In genomic region chr12:5944688-5945070, GRCh38 we compare ENCODE assay signal across 11 cellular contexts. TPM values are rescaled to one million over a fixed set of nuclear protein-coding genes. Genes with fewer than 3 reads are reported as not detected.
A peak's percentile ranks its signal among the peaks of the same experiment; 100 is the strongest.
DNase-seq lines count a peak whose midpoint lies in the region; ATAC-seq and TF ChIP-seq lines count a peak whose summit lies in the region.
"Had no signal": no experiment of that assay in that cellular context is flagged by ENCODE, and none has a peak within 500 bp of the region (broad histone marks: within the 10 kb centered on the region; RNA-seq: fewer than 3 reads in every experiment).

No MANE protein-coding gene starts in this region.

- no peak overlapping the region for H3K23ac ChIP-seq in H9 (ENCODE audit: insufficient read length, low read depth, low read length)

- H3K36me3 Mint-ChIP-seq in H9 (ENCODE audit: insufficient read depth in 1 of 3, low read depth in 3 of 3) = no peaks in the 10 kb centered on the region

- no peak overlapping the region for H3K4ac ChIP-seq in H9 (ENCODE audit: low read depth, low read length)

- no peaks in the 10 kb centered on the region for H3K9me3 Mint-ChIP-seq in H9

- no peak overlapping the region for H2AK5ac ChIP-seq in H9 (ENCODE audit: insufficient read length, low read length)

- no peak for DNase-seq in H9
- no peak for DNase-seq in ascending aorta (ENCODE audit: low spot score in 2 of 2)
- DNase-seq in smooth muscle cell (lab: John Stamatoyannopoulos, UW; ENCODE audit: unreplicated experiment) = no peak
- no peak for DNase-seq in Ammon's horn (ENCODE audit: low spot score)
- no peak for DNase-seq in GM10266 (ENCODE audit: extremely low spot score)
- no peak for DNase-seq in hepatic stellate cell (ENCODE audit: low spot score)
- DNase-seq: activated CD4-positive, alpha-beta T cell treated with anti-CD3 and anti-CD28 coated beads, Interleukin-2, amount 50 U/mL, for 48 hours; stimulated activated CD4-positive, alpha-beta T cell treated with anti-CD3 and anti-CD28 coated beads, Interleukin-1b, Interleukin-23, amount 100 ng/mL, for 48 hours had no signal

- H4K20me1 ChIP-seq in H9 (ENCODE audit: control insufficient read depth, insufficient read depth, insufficient read length) (no peaks in the 10 kb centered on the region), smooth muscle cell (ENCODE audit: low read depth) (no peaks in the 10 kb centered on the region)

- no peak overlapping the region for H2BK12ac ChIP-seq in H9 (ENCODE audit: insufficient read length, low read depth, low read length)

- WGBS in H9 (ENCODE audit: extremely low coverage, insufficient read length, low lambda C conversion rate) = no CpG with 5 or more reads among the region's 12 CpGs
- 5% methylated on average over 12 of the region's 12 CpGs for WGBS in smooth muscle cell (ENCODE audit: low lambda C conversion rate)

- H3K4me3 ChIP-seq in ascending aorta (peak overlapping the region; percentile 38 to 63), iPS-18a (ENCODE audit: low read length) (peak overlapping the region; percentile 84), smooth muscle cell (peak overlapping the region; percentile 67)
- H3K4me3 ChIP-seq: PC-9 had no signal

- ATAC-seq in HG03097 (IDR thresholded peaks at IDR 0.05; ENCODE audit: low FRiP score, unreplicated experiment) = no peak

- intact Hi-C loops in ascending aorta (cut with DNase I) = no loop called here

- no peak overlapping the region for H3K56ac ChIP-seq in H9 (ENCODE audit: insufficient read length, low read depth, low read length)

- H4K8ac ChIP-seq in H9 (replicated peaks; ENCODE audit: insufficient read length, low read depth, low read length) = no peak overlapping the region

- H2AFZ ChIP-seq in H9 (ENCODE audit: low read length) = peak overlapping the region; percentile 53
- H2AFZ ChIP-seq in smooth muscle cell (ENCODE audit: low read depth) = peak overlapping the region; percentile 96
- H2AFZ ChIP-seq: PC-9 had no signal

- no peak overlapping the region for H2BK20ac ChIP-seq in H9 (ENCODE audit: low read depth, low read length, poor library complexity, severe bottlenecking)

- no peak overlapping the region for H2BK5ac ChIP-seq in H9 (ENCODE audit: insufficient read length, low read length)

- H3K4me3 Mint-ChIP-seq in H9 = peak overlapping the region; percentile 85 to 89

- H3K79me1 ChIP-seq in H9 (ENCODE audit: insufficient read depth, low read depth, low read length, poor library complexity, severe bottlenecking) = no peaks in the 10 kb centered on the region

- H3K9me3 ChIP-seq in H9 (ENCODE audit: control insufficient read depth, low read depth, low read length) = no peaks in the 10 kb centered on the region
- no peaks in the 10 kb centered on the region for H3K9me3 ChIP-seq in ascending aorta
- no peaks in the 10 kb centered on the region for H3K9me3 ChIP-seq in iPS-18a (ENCODE audit: control insufficient read depth, low read depth, low read length)
- no peaks in the 10 kb centered on the region for H3K9me3 ChIP-seq in smooth muscle cell (replicated peaks; ENCODE audit: low read depth)

- H2BK15ac ChIP-seq in H9 (ENCODE audit: low read depth, low read length) = no peak overlapping the region

- H2BK120ac ChIP-seq in H9 (ENCODE audit: low read depth, low read length, poor library complexity, severe bottlenecking) = no peak overlapping the region

- peaks cover 42% of the 10 kb centered on the region for H3K27me3 Mint-ChIP-seq in H9 (ENCODE audit: low read depth)

- H3K9ac ChIP-seq in H9 (ENCODE audit: extremely low read depth, insufficient read length, low read length) (peak overlapping the region; percentile 68), iPS-18a (ENCODE audit: low read length) (peak overlapping the region; percentile 75), smooth muscle cell (ENCODE audit: low read depth) (no peak overlapping the region)

- H3K23me2 ChIP-seq in H9 (ENCODE audit: insufficient read length, low read depth, low read length, poor library complexity, severe bottlenecking) = peaks cover 6% of the 10 kb centered on the region

- no peak overlapping the region for H4K91ac ChIP-seq in H9 (ENCODE audit: insufficient read length, low read depth, low read length)

- H3K27me3 ChIP-seq in H9 (ENCODE audit: insufficient read depth, low read length) (peaks cover 10% of the 10 kb centered on the region; the same call in 1 of the 2 replicates), ascending aorta (peaks cover 13% of the 10 kb centered on the region), iPS-18a (ENCODE audit: control insufficient read depth, insufficient read depth, low read length) (peaks cover 33% of the 10 kb centered on the region), smooth muscle cell (ENCODE audit: low read depth) (peaks cover 55% of the 10 kb centered on the region)

- peak overlapping the region; percentile 93; the same call in 1 of the 2 replicates for H3K14ac ChIP-seq in H9 (ENCODE audit: insufficient read depth, low read length)

- H3K79me2 ChIP-seq in H9 (ENCODE audit: insufficient read depth, low read length) = no peaks in the 10 kb centered on the region
- no peaks in the 10 kb centered on the region for H3K79me2 ChIP-seq in smooth muscle cell (ENCODE audit: low read depth)

- H3K4me2 ChIP-seq in H9 (ENCODE audit: insufficient read depth, insufficient read length, low read length) (peak overlapping the region; percentile 89), smooth muscle cell (peak overlapping the region; percentile 96)
- H3K4me2 ChIP-seq: PC-9 had no signal

- no peak overlapping the region for H3T11ph ChIP-seq in H9 (ENCODE audit: low read length)

- H3K27ac ChIP-seq in H9 (ENCODE audit: insufficient read length, low read depth, low read length) (no peak overlapping the region), ascending aorta (no peak overlapping the region), iPS-18a (ENCODE audit: low read length) (no peak overlapping the region), smooth muscle cell (ENCODE audit: low read depth) (no peak overlapping the region)
- H3K27ac ChIP-seq: PC-9 had no signal

- peak overlapping the region; percentile 80 for H3K18ac ChIP-seq in H9 (ENCODE audit: insufficient read length, low read depth, low read length)

- H3F3A ChIP-seq in smooth muscle cell (ENCODE audit: low read depth) = no peaks in the 10 kb centered on the region

- H3K4me1 ChIP-seq in H9 (ENCODE audit: insufficient read depth, low read length) = no peaks in the 10 kb centered on the region; the same call in 1 of the 2 replicates
- H3K4me1 ChIP-seq in ascending aorta = peaks cover 0 to 5% of the 10 kb centered on the region in 2 donors
- peaks cover 6% of the 10 kb centered on the region for H3K4me1 ChIP-seq in iPS-18a (ENCODE audit: control insufficient read depth, low read depth, low read length)
- peaks cover 12% of the 10 kb centered on the region for H3K4me1 ChIP-seq in smooth muscle cell (ENCODE audit: low read depth)

- no peak for TF ChIP-seq CTCF in H9 (conservative IDR thresholded peaks at IDR 0.05)
- TF ChIP-seq CTCF in ascending aorta (IDR thresholded peaks at IDR 0.05) = no peak
- no peak for TF ChIP-seq CTCF in smooth muscle cell (IDR thresholded peaks at IDR 0.05; ENCODE audit: borderline replicate concordance, insufficient read depth, poor library complexity, severe bottlenecking)
- no peak for TF ChIP-seq CTCF in GM10266 (IDR thresholded peaks at IDR 0.05; ENCODE audit: control insufficient read depth, insufficient read depth, low read depth, missing control alignments)

- H3K36me3 ChIP-seq in ascending aorta = no peaks in the 10 kb centered on the region
- H3K36me3 ChIP-seq in iPS-18a (ENCODE audit: control insufficient read depth, low read depth, low read length) = no peaks in the 10 kb centered on the region
- H3K36me3 ChIP-seq in smooth muscle cell (ENCODE audit: low read depth) = no peaks in the 10 kb centered on the region

- no peak overlapping the region for H4K5ac ChIP-seq in H9 (ENCODE audit: insufficient read length, low read depth, low read length)

- H3K27ac Mint-ChIP-seq in H9 = peak overlapping the region in 2 of 3 experiments; percentile 53 to 89; a peak in 2 of 7 replicates

- peaks cover 29 to 31% of the 10 kb centered on the region in 2 experiments for H3K4me1 Mint-ChIP-seq in H9

RNA-seq across cellular contexts. Expression of gene ANO2, which starts 0.4 kb away (rescaled TPM):
- total RNA-seq in H9 (2021) (3.8 and 4.2 TPM in 2 replicates), ascending aorta (20.1 TPM), smooth muscle cell (0.18 TPM in 1 of 2 replicates, not detected in the other)
- not detected in 2 replicates for polyA plus RNA-seq in smooth muscle cell
- total RNA-seq: PC-9 had no signal
